ENCODE assay signal across 21 cellular contexts in genomic region chr3:95883801-95884200, GRCh38.
"Had no signal": no experiment of that assay in that cellular context is flagged by ENCODE, and none has a peak within 500 bp of the region (broad histone marks: within the 10 kb centered on the region; RNA-seq: fewer than 3 reads in every experiment).

No MANE protein-coding gene starts in this region.

- H3K4me3 ChIP-seq: SJSA1, SK-N-MC had no signal

- H3K27ac ChIP-seq: SJSA1, SK-N-MC had no signal

- H3K36me3 ChIP-seq: SJSA1 had no signal

- ATAC-seq: Panc1, PC-3, Right ventricle myocardium inferior had no signal

- DNase-seq: KBM-7, MV-4-11, NCI-H1048, NCI-H1105, NCI-H1417, NCI-H1436 treated with DMSO at 0.1 percent for 48 hours, NCI-H1694, NCI-H187 treated with DMSO at 0.1 percent for 48 hours, NCI-H2029 treated with DMSO at 0.1 percent for 48 hours, NCI-H2171, NCI-H226, NCI-H446, NCI-H510A, NCI-H524 treated with DMSO at 0.1 percent for 48 hours, NCI-H774, PC-3, SIG-M5 had no signal

- H3K4me1 ChIP-seq: SJSA1 had no signal

- H3K27me3 ChIP-seq: SJSA1 had no signal

- H3K9me3 ChIP-seq: SJSA1 had no signal
